Comparison of ENCODE assay signal across 9 cellular contexts in genomic region chr20:56628015-56628872, GRCh38. TPM values are rescaled to one million over a fixed set of nuclear protein-coding genes. Genes with fewer than 3 reads are reported as not detected.
DNase-seq lines count a peak whose midpoint lies in the region; ATAC-seq and TF ChIP-seq lines count a peak whose summit lies in the region.
"Had no signal": no experiment of that assay in that cellular context is flagged by ENCODE, and none has a peak within 500 bp of the region (broad histone marks: within the 10 kb centered on the region; RNA-seq: fewer than 3 reads in every experiment).

No MANE protein-coding gene starts in this region.

- no peak for DNase-seq in CD4-positive, alpha-beta memory T cell
- DNase-seq in MV-4-11 (lab: John Stamatoyannopoulos, UW), result peak; percentile 1
- peak; percentile 62 for DNase-seq in nephron progenitor cell
- no peak for DNase-seq in GF-D8 (lab: John Stamatoyannopoulos, UW)

- H3K27me3 Mint-ChIP-seq in CD4-positive, alpha-beta memory T cell, result peaks cover 25 to 46% of the 10 kb centered on the region in 2 donors
- H3K27me3 Mint-ChIP-seq in nephron progenitor cell (ENCODE audit: low read depth, poor library complexity), result peaks cover 98% of the 10 kb centered on the region

- H3K4me3 Mint-ChIP-seq in CD4-positive, alpha-beta memory T cell, result peak overlapping the region; percentile 31 to 79 (median 60)
- peak overlapping the region; percentile 75 for H3K4me3 Mint-ChIP-seq in nephron progenitor cell

- H3K4me1 ChIP-seq in CD4-positive, alpha-beta memory T cell (ENCODE audit: insufficient read depth, low read length), result peaks cover 18% of the 10 kb centered on the region
- no peaks in the 10 kb centered on the region for H3K4me1 ChIP-seq in endocrine pancreas (ENCODE audit: control insufficient read depth, insufficient read depth, low read length)

- H3K9me3 ChIP-seq in CD4-positive, alpha-beta memory T cell (ENCODE audit: control insufficient read depth in 1 of 2, low read length in 2 of 2), result no peaks in the 10 kb centered on the region
- no peaks in the 10 kb centered on the region for H3K9me3 ChIP-seq in endocrine pancreas (ENCODE audit: control insufficient read depth, low read length)

- no peak overlapping the region for H3K27ac Mint-ChIP-seq in CD4-positive, alpha-beta memory T cell
- no peak overlapping the region for H3K27ac Mint-ChIP-seq in nephron progenitor cell

- no peak overlapping the region for H3K4me3 ChIP-seq in CD4-positive, alpha-beta memory T cell (ENCODE audit: low read length in 2 of 2)
- H3K4me3 ChIP-seq in endocrine pancreas (ENCODE audit: control insufficient read depth, insufficient read depth, low read length), result peak overlapping the region; percentile 14

- no peak for TF ChIP-seq CTCF in nephron progenitor cell (IDR thresholded peaks at IDR 0.05)

- POLR2A ChIA-PET in CD4-positive, alpha-beta memory T cell (lab: Charles Lee; ENCODE audit: partially characterized antibody), result no interaction called here

- H3K36me3 Mint-ChIP-seq in CD4-positive, alpha-beta memory T cell, result no peaks in the 10 kb centered on the region
- no peaks in the 10 kb centered on the region for H3K36me3 Mint-ChIP-seq in nephron progenitor cell (ENCODE audit: low read depth)

- peaks cover 0 to 3% (median 0%) of the 10 kb centered on the region in 8 donors for H3K9me3 Mint-ChIP-seq in CD4-positive, alpha-beta memory T cell
- no peaks in the 10 kb centered on the region for H3K9me3 Mint-ChIP-seq in nephron progenitor cell

- TF ChIP-seq POLR2A in GM18505 (IDR thresholded peaks at IDR 0.05; ENCODE audit: borderline replicate concordance, extremely low read depth, insufficient read depth, insufficient read length), result no peak

- intact Hi-C loops in CD4-positive, alpha-beta memory T cell (cut with micrococcal nuclease), result no loop called here

- CTCF ChIA-PET in CD4-positive, alpha-beta memory T cell (lab: Charles Lee; ENCODE audit: partially characterized antibody), result no interaction called here

- ATAC-seq in GM18505 (IDR thresholded peaks at IDR 0.05; ENCODE audit: unreplicated experiment) (no peak), GM19328 (IDR thresholded peaks at IDR 0.05; ENCODE audit: unreplicated experiment) (no peak), HG03457 (IDR thresholded peaks at IDR 0.05; ENCODE audit: unreplicated experiment) (no peak)

- H3K27me3 ChIP-seq in CD4-positive, alpha-beta memory T cell (ENCODE audit: insufficient read depth, low read length), result peaks cover 30% of the 10 kb centered on the region
- peaks cover 19% of the 10 kb centered on the region for H3K27me3 ChIP-seq in endocrine pancreas (ENCODE audit: control insufficient read depth, insufficient read depth, low read length)

- H3K9ac ChIP-seq in endocrine pancreas (ENCODE audit: control insufficient read depth, insufficient read depth, low read length), result no peak overlapping the region

- peaks cover 6 to 27% (median 16%) of the 10 kb centered on the region in 4 donors for H3K4me1 Mint-ChIP-seq in CD4-positive, alpha-beta memory T cell
- peaks cover 26% of the 10 kb centered on the region for H3K4me1 Mint-ChIP-seq in nephron progenitor cell

- H3K36me3 ChIP-seq in CD4-positive, alpha-beta memory T cell (ENCODE audit: insufficient read depth, low read length), result no peaks in the 10 kb centered on the region
- H3K36me3 ChIP-seq in endocrine pancreas (ENCODE audit: control insufficient read depth, insufficient read depth, low read length), result no peaks in the 10 kb centered on the region

- H3K27ac ChIP-seq in CD4-positive, alpha-beta memory T cell (ENCODE audit: low read depth, low read length), result no peak overlapping the region

RNA-seq across cellular contexts. Expression of gene TFAP2C, which starts 0.9 kb away (rescaled TPM):
- total RNA-seq in CD4-positive, alpha-beta memory T cell, result not detected
- polyA plus RNA-seq in CD4-positive, alpha-beta memory T cell, result not detected
- polyA plus RNA-seq: liver had no signal

Comparison
In these comparisons a context has a peak if more than half of its experiments do, and no peak if none do; other contexts are left out.
1. DNase-seq: peak in MV-4-11 (single experiment) and nephron progenitor cell (single experiment); none in CD4-positive, alpha-beta memory T cell (0 of 5) and GF-D8 (single experiment).